Comparison of ENCODE assay signal across 23 cellular contexts in the genomic region with DNA sequence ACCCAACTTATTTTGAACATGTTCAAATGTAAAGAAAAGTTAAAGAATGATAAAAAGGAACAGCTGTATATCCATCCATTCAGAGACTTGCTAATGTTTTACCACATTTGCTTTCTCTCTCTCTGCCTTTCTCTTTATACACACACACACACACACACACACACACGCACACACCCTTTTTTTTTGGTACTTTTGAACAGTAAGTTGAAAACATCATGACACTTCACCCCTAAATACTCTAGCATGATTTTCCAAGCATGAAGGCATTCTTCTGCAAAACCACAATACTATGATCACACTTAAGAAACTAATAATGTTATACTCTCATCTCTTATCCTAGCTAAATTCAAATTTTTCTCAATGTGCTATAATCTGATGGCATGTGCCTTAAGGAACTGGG.
DNase-seq lines count a peak whose midpoint lies in the region; ATAC-seq and TF ChIP-seq lines count a peak whose summit lies in the region.
"Had no signal": no experiment of that assay in that cellular context is flagged by ENCODE, and none has a peak within 500 bp of the region (broad histone marks: within the 10 kb centered on the region; RNA-seq: fewer than 3 reads in every experiment).

No MANE protein-coding gene starts in this region.

- TF ChIP-seq CTCF in fibroblast of villous mesenchyme (IDR thresholded peaks at IDR 0.05; ENCODE audit: insufficient read depth, low read depth, low read length), result no peak

- H3K27me3 ChIP-seq in adipocyte (replicated peaks; ENCODE audit: control insufficient read depth, insufficient read depth, low read length), result no peaks in the 10 kb centered on the region

- intact Hi-C loops in activated naive CD4-positive, alpha-beta T cell treated with anti-CD3 and anti-CD28 coated beads for 36 hours (cut with micrococcal nuclease), result no loop called here
- intact Hi-C loops in sciatic nerve (cut with DNase I), result loop anchor here (10.0 kb wide), 2 partner anchors 193 to 263 kb away; a partner anchor contains a TSS
- intact Hi-C loops in activated T-helper 2 cell treated with anti-CD3 and anti-CD28 coated beads, Interferon-gamma antibody, Interleukin-2, Interleukin-4, amounts not matched to agents 10 μg/mL and 5 μg/mL and 100 μg/mL, durations not matched to agents 14 hours and 24 hours and 36 hours (cut with micrococcal nuclease), result no loop called here

- ATAC-seq in sciatic nerve, result peak; percentile 20
- no peak for ATAC-seq in esophagus mucosa
- ATAC-seq: activated CD8-positive, alpha-beta memory T cell treated with anti-CD3 and anti-CD28 coated beads, Interleukin-2, amount 10 ng/mL, durations not matched to agents 7 days and 5 days; activated T-helper 17 cell treated with anti-CD3 and anti-CD28 coated beads, Interleukin-2, amount 50 U/mL, for 72 hours; psoas muscle; Right ventricle myocardium inferior had no signal

- peaks cover 17% of the 10 kb centered on the region for H3K36me3 Mint-ChIP-seq in activated naive CD4-positive, alpha-beta T cell treated with anti-CD3 and anti-CD28 coated beads, Interleukin-2, amount 50 U/mL, for 24 hours
- peaks cover 12% of the 10 kb centered on the region for H3K36me3 Mint-ChIP-seq in activated naive CD4-positive, alpha-beta T cell treated with anti-CD3 and anti-CD28 coated beads for 36 hours (ENCODE audit: low read depth)
- peaks cover 48% of the 10 kb centered on the region for H3K36me3 Mint-ChIP-seq in activated T-helper 2 cell treated with anti-CD3 and anti-CD28 coated beads, Interferon-gamma antibody, Interleukin-2, Interleukin-4, amounts not matched to agents 10 μg/mL and 5 μg/mL and 100 μg/mL, durations not matched to agents 14 hours and 24 hours and 36 hours (ENCODE audit: low read depth)

- H3K4me1 Mint-ChIP-seq in activated naive CD4-positive, alpha-beta T cell treated with anti-CD3 and anti-CD28 coated beads, Interleukin-2, amount 50 U/mL, for 24 hours, result peaks cover 9% of the 10 kb centered on the region
- H3K4me1 Mint-ChIP-seq in activated naive CD4-positive, alpha-beta T cell treated with anti-CD3 and anti-CD28 coated beads for 36 hours (ENCODE audit: low read depth), result peaks cover 3% of the 10 kb centered on the region
- peaks cover 8% of the 10 kb centered on the region for H3K4me1 Mint-ChIP-seq in activated T-helper 2 cell treated with anti-CD3 and anti-CD28 coated beads, Interferon-gamma antibody, Interleukin-2, Interleukin-4, amounts not matched to agents 10 μg/mL and 5 μg/mL and 100 μg/mL, durations not matched to agents 14 hours and 24 hours and 36 hours (ENCODE audit: low read depth)

- H3K9me3 ChIP-seq in adipocyte (ENCODE audit: control insufficient read depth, low read length), result no peaks in the 10 kb centered on the region
- H3K9me3 ChIP-seq: psoas muscle had no signal

- H3K27ac Mint-ChIP-seq in activated naive CD4-positive, alpha-beta T cell treated with anti-CD3 and anti-CD28 coated beads, Interleukin-2, amount 50 U/mL, for 24 hours, result peak overlapping the region; percentile 4
- no peak overlapping the region for H3K27ac Mint-ChIP-seq in activated naive CD4-positive, alpha-beta T cell treated with anti-CD3 and anti-CD28 coated beads for 36 hours
- H3K27ac Mint-ChIP-seq in activated T-helper 2 cell treated with anti-CD3 and anti-CD28 coated beads, Interferon-gamma antibody, Interleukin-2, Interleukin-4, amounts not matched to agents 10 μg/mL and 5 μg/mL and 100 μg/mL, durations not matched to agents 14 hours and 24 hours and 36 hours, result no peak overlapping the region
- H3K27ac Mint-ChIP-seq: activated CD8-positive, alpha-beta memory T cell treated with anti-CD3 and anti-CD28 coated beads, Interleukin-2, amount 10 ng/mL, durations not matched to agents 7 days and 5 days had no signal

- CTCF ChIA-PET in activated naive CD4-positive, alpha-beta T cell treated with anti-CD3 and anti-CD28 coated beads for 36 hours (lab: Charles Lee), result interaction anchor here (1.0 kb wide), 1 partner anchor 255 kb away, joined by 4 read pairs; no protein-coding TSS in a partner anchor

- no peaks in the 10 kb centered on the region for H3K9me3 Mint-ChIP-seq in activated naive CD4-positive, alpha-beta T cell treated with anti-CD3 and anti-CD28 coated beads, Interleukin-2, amount 50 U/mL, for 24 hours
- no peaks in the 10 kb centered on the region for H3K9me3 Mint-ChIP-seq in activated naive CD4-positive, alpha-beta T cell treated with anti-CD3 and anti-CD28 coated beads for 36 hours
- H3K9me3 Mint-ChIP-seq in activated T-helper 2 cell treated with anti-CD3 and anti-CD28 coated beads, Interferon-gamma antibody, Interleukin-2, Interleukin-4, amounts not matched to agents 10 μg/mL and 5 μg/mL and 100 μg/mL, durations not matched to agents 14 hours and 24 hours and 36 hours, result no peaks in the 10 kb centered on the region
- H3K9me3 Mint-ChIP-seq: activated T-helper 17 cell treated with anti-CD3 and anti-CD28 coated beads, Interleukin-2, amount 50 U/mL, for 72 hours had no signal

- H3K4me1 ChIP-seq in adipocyte (ENCODE audit: control insufficient read depth, insufficient read depth, low read length), result peaks cover 16% of the 10 kb centered on the region

- no peak overlapping the region for H3K9ac ChIP-seq in adipocyte (ENCODE audit: low read length)

- H3K4me3 Mint-ChIP-seq in activated naive CD4-positive, alpha-beta T cell treated with anti-CD3 and anti-CD28 coated beads, Interleukin-2, amount 50 U/mL, for 24 hours, result no peak overlapping the region
- no peak overlapping the region for H3K4me3 Mint-ChIP-seq in activated naive CD4-positive, alpha-beta T cell treated with anti-CD3 and anti-CD28 coated beads for 36 hours
- H3K4me3 Mint-ChIP-seq in activated T-helper 2 cell treated with anti-CD3 and anti-CD28 coated beads, Interferon-gamma antibody, Interleukin-2, Interleukin-4, amounts not matched to agents 10 μg/mL and 5 μg/mL and 100 μg/mL, durations not matched to agents 14 hours and 24 hours and 36 hours (ENCODE audit: low read depth), result no peak overlapping the region
- H3K4me3 Mint-ChIP-seq: activated CD8-positive, alpha-beta memory T cell treated with anti-CD3 and anti-CD28 coated beads, Interleukin-2, amount 10 ng/mL, durations not matched to agents 7 days and 5 days; activated T-helper 17 cell treated with anti-CD3 and anti-CD28 coated beads, Interleukin-2, amount 50 U/mL, for 72 hours had no signal

- no peak for DNase-seq in activated naive CD4-positive, alpha-beta T cell treated with anti-CD3 and anti-CD28 coated beads for 36 hours
- DNase-seq in adipocyte (ENCODE audit: low read depth), result peak; percentile 57
- peak; percentile 28 for DNase-seq in fibroblast of villous mesenchyme (ENCODE audit: low read depth)
- DNase-seq in sciatic nerve (ENCODE audit: low spot score), result no peak
- no peak for DNase-seq in activated T-helper 2 cell treated with anti-CD3 and anti-CD28 coated beads, Interferon-gamma antibody, Interleukin-2, Interleukin-4, amounts not matched to agents 10 μg/mL and 5 μg/mL and 100 μg/mL, durations not matched to agents 14 hours and 24 hours and 36 hours (ENCODE audit: low spot score)
- no peak for DNase-seq in RKO (ENCODE audit: low spot score)
- DNase-seq: 8988T; activated CD4-positive, alpha-beta T cell treated with anti-CD3 and anti-CD28 coated beads for 48 hours; activated CD8-positive, alpha-beta memory T cell treated with anti-CD3 and anti-CD28 coated beads, Interleukin-2, amount 10 ng/mL, durations not matched to agents 7 days and 5 days; C1 segment of cervical spinal cord; dermis blood vessel endothelial cell; DMS 273 treated with DMSO at 0.1 percent for 48 hours; KBM-7; MV-4-11; NCI-H1694; NCI-H2227 treated with DMSO at 0.1 percent for 48 hours; NCI-H748 treated with DMSO at 0.1 percent for 48 hours; psoas muscle; stimulated activated CD4-positive, alpha-beta T cell treated with anti-CD3 and anti-CD28 coated beads, Interleukin-4, amount 100 ng/mL, for 4 hours had no signal

- H3K4me3 ChIP-seq in adipocyte (ENCODE audit: low read length), result no peak overlapping the region
- no peak overlapping the region for H3K4me3 ChIP-seq in fibroblast of villous mesenchyme (ENCODE audit: low read depth, low read length)
- H3K4me3 ChIP-seq: psoas muscle had no signal

- no peaks in the 10 kb centered on the region for H3K27me3 Mint-ChIP-seq in activated naive CD4-positive, alpha-beta T cell treated with anti-CD3 and anti-CD28 coated beads, Interleukin-2, amount 50 U/mL, for 24 hours
- no peaks in the 10 kb centered on the region for H3K27me3 Mint-ChIP-seq in activated naive CD4-positive, alpha-beta T cell treated with anti-CD3 and anti-CD28 coated beads for 36 hours (ENCODE audit: low read depth)
- no peaks in the 10 kb centered on the region for H3K27me3 Mint-ChIP-seq in activated T-helper 2 cell treated with anti-CD3 and anti-CD28 coated beads, Interferon-gamma antibody, Interleukin-2, Interleukin-4, amounts not matched to agents 10 μg/mL and 5 μg/mL and 100 μg/mL, durations not matched to agents 14 hours and 24 hours and 36 hours (ENCODE audit: low read depth)
- H3K27me3 Mint-ChIP-seq: activated CD8-positive, alpha-beta memory T cell treated with anti-CD3 and anti-CD28 coated beads, Interleukin-2, amount 10 ng/mL, durations not matched to agents 7 days and 5 days; activated T-helper 17 cell treated with anti-CD3 and anti-CD28 coated beads, Interleukin-2, amount 50 U/mL, for 72 hours had no signal

- peaks cover 57% of the 10 kb centered on the region for H3K36me3 ChIP-seq in adipocyte (ENCODE audit: control insufficient read depth, insufficient read depth, low read length, severe bottlenecking)

Comparison
In these comparisons a context has a peak if more than half of its experiments do, and no peak if none do; other contexts are left out.
1. DNase-seq: peak in adipocyte (single experiment) and fibroblast of villous mesenchyme (single experiment); none in activated naive CD4-positive, alpha-beta T cell treated with anti-CD3 and anti-CD28 coated beads for 36 hours (single experiment), sciatic nerve (single experiment), activated T-helper 2 cell treated with anti-CD3 and anti-CD28 coated beads, Interferon-gamma antibody, Interleukin-2, Interleukin-4, amounts not matched to agents 10 μg/mL and 5 μg/mL and 100 μg/mL, durations not matched to agents 14 hours and 24 hours and 36 hours (single experiment) and RKO (single experiment).